Comparison of ENCODE assay signal across 16 cellular contexts in genomic region chr15:36645106-36645505, GRCh38.
DNase-seq lines count a peak whose midpoint lies in the region; ATAC-seq, FAIRE-seq and TF ChIP-seq lines count a peak whose summit lies in the region.
"Had no signal": no experiment of that assay in that cellular context is flagged by ENCODE, and none has a peak within 500 bp of the region (broad histone marks: within the 10 kb centered on the region; RNA-seq: fewer than 3 reads in every experiment).

No MANE protein-coding gene starts in this region.

- H3K9ac ChIP-seq in endothelial cell of umbilical vein (replicated peaks; ENCODE audit: extremely low read depth, insufficient read depth, low read length) = no peak overlapping the region

- intact Hi-C loops in endothelial cell of umbilical vein (cut with micrococcal nuclease) (loop anchor here (1.0 to 10.0 kb wide), 3 partner anchors 238 to 1126 kb away; partner anchors contain the start of gene MEIS2), CD14-positive monocyte (cut with micrococcal nuclease) (no loop called here)

- TF ChIP-seq CTCF in endothelial cell of umbilical vein (IDR thresholded peaks at IDR 0.05; ENCODE audit: extremely low read depth in 1 of 2, insufficient read depth in 1 of 2, low read depth in 1 of 2, low read length in 2 of 2) (no peak), neural crest cell (conservative IDR thresholded peaks at IDR 0.05) (peak; percentile 49), CD14-positive monocyte (IDR thresholded peaks at IDR 0.05) (no peak)

- H3K4me1 Mint-ChIP-seq in neural crest cell (peaks cover 12% of the 10 kb centered on the region), CD14-positive monocyte (no peaks in the 10 kb centered on the region)
- H3K4me1 Mint-ChIP-seq: activated B cell treated with CpG ODN at 0.5 μM for 24 hours; central memory CD8-positive, alpha-beta T cell had no signal

- H3K27ac Mint-ChIP-seq in neural crest cell (ENCODE audit: unreplicated experiment) (no peak overlapping the region), CD14-positive monocyte (no peak overlapping the region)
- H3K27ac Mint-ChIP-seq: activated B cell treated with CpG ODN at 0.5 μM for 24 hours; activated naive CD4-positive, alpha-beta T cell treated with anti-CD3 and anti-CD28 coated beads, Interleukin-2, amount 50 U/mL, for 72 hours had no signal

- no peak for ATAC-seq in GM21526 (IDR thresholded peaks at IDR 0.05; ENCODE audit: low FRiP score, unreplicated experiment)
- ATAC-seq: activated naive CD4-positive, alpha-beta T cell treated with anti-CD3 and anti-CD28 coated beads, Interleukin-2, amount 50 U/mL, for 72 hours had no signal

- no peak overlapping the region for H3K27ac ChIP-seq in endothelial cell of umbilical vein (ENCODE audit: insufficient read depth, low read depth, low read length)
- H3K27ac ChIP-seq: epithelial cell of prostate, skin epidermis had no signal

- dilution Hi-C loops in endothelial cell of umbilical vein (cut with MboI; ENCODE audit: extremely low pct_ligation_motif_present, low sequenced_read_pairs) = no loop called here

- H3K79me2 ChIP-seq in endothelial cell of umbilical vein (ENCODE audit: control insufficient read depth, insufficient read depth, low read length) = no peaks in the 10 kb centered on the region

- DNase-seq in NCI-H1417 (lab: John Stamatoyannopoulos, UW) (peak in 2 of 3 experiments; percentile 56 to 77), NCI-H1417 treated with DMSO at 0.1 percent for 48 hours (lab: John Stamatoyannopoulos, UW) (no peak), MV-4-11 (lab: John Stamatoyannopoulos, UW) (peak; percentile 19), endothelial cell of umbilical vein (ENCODE audit: low read depth, low spot score) (peak; percentile 29), neural crest cell (ENCODE audit: low read depth, low spot score) (no peak), hypothalamus (lab: John Stamatoyannopoulos, UW) (no peak), CD14-positive monocyte (ENCODE audit: low spot score) (no peak)
- DNase-seq: activated B cell treated with CpG ODN at 0.5 μM for 24 hours; activated CD8-positive, alpha-beta memory T cell treated with anti-CD3 and anti-CD28 coated beads, Interleukin-2, amount 50 U/mL, for 4 hours; mammary epithelial cell; SW 1271 had no signal

- H2AFZ ChIP-seq in endothelial cell of umbilical vein (ENCODE audit: low read depth, low read length) = no peak overlapping the region

- H3K9me1 ChIP-seq in endothelial cell of umbilical vein (replicated peaks; ENCODE audit: control insufficient read depth, extremely low read depth, insufficient read depth, low read length) = no peaks in the 10 kb centered on the region

- H3K4me1 ChIP-seq in endothelial cell of umbilical vein (ENCODE audit: control insufficient read depth, extremely low read depth, insufficient read depth, low read length) = no peaks in the 10 kb centered on the region

- no peaks in the 10 kb centered on the region for H3K27me3 ChIP-seq in endothelial cell of umbilical vein (ENCODE audit: control insufficient read depth in 2 of 2, insufficient read depth in 2 of 2, low read length in 2 of 2)

- CTCF ChIA-PET in endothelial cell of umbilical vein (lab: Charles Lee) = no interaction called here

- no peak overlapping the region for H3K4me2 ChIP-seq in endothelial cell of umbilical vein (ENCODE audit: insufficient read depth, low read length)

- H3K36me3 Mint-ChIP-seq in neural crest cell (ENCODE audit: low read depth) (no peaks in the 10 kb centered on the region), CD14-positive monocyte (no peaks in the 10 kb centered on the region)
- H3K36me3 Mint-ChIP-seq: activated naive CD4-positive, alpha-beta T cell treated with anti-CD3 and anti-CD28 coated beads, Interleukin-2, amount 50 U/mL, for 72 hours had no signal

- no peak for TF ChIP-seq POLR2A in endothelial cell of umbilical vein (IDR thresholded peaks at IDR 0.05; ENCODE audit: low read depth, low read length)

- H3K36me3 ChIP-seq in endothelial cell of umbilical vein (ENCODE audit: control insufficient read depth in 2 of 2, extremely low read depth in 1 of 2, insufficient read depth in 2 of 2, low read length in 2 of 2) = no peaks in the 10 kb centered on the region

- H3K9me3 Mint-ChIP-seq in neural crest cell = peaks cover 3% of the 10 kb centered on the region
- peaks cover 0 to 10% (median 3%) of the 10 kb centered on the region in 7 donors for H3K9me3 Mint-ChIP-seq in CD14-positive monocyte
- H3K9me3 Mint-ChIP-seq: activated B cell treated with CpG ODN at 0.5 μM for 24 hours; activated naive CD4-positive, alpha-beta T cell treated with anti-CD3 and anti-CD28 coated beads, Interleukin-2, amount 50 U/mL, for 72 hours; central memory CD8-positive, alpha-beta T cell had no signal

- no peaks in the 10 kb centered on the region for H3K9me3 ChIP-seq in endothelial cell of umbilical vein (replicated peaks; ENCODE audit: control insufficient read depth, insufficient read depth, low read length)

- H3K27me3 Mint-ChIP-seq in neural crest cell (ENCODE audit: low read depth) (no peaks in the 10 kb centered on the region), CD14-positive monocyte (ENCODE audit: low read depth in 3 of 3) (no peaks in the 10 kb centered on the region)
- H3K27me3 Mint-ChIP-seq: activated B cell treated with CpG ODN at 0.5 μM for 24 hours; central memory CD8-positive, alpha-beta T cell had no signal

- H3K4me3 Mint-ChIP-seq in neural crest cell (no peak overlapping the region), CD14-positive monocyte (no peak overlapping the region)
- H3K4me3 Mint-ChIP-seq: activated B cell treated with CpG ODN at 0.5 μM for 24 hours; central memory CD8-positive, alpha-beta T cell had no signal

- no peak for FAIRE-seq in endothelial cell of umbilical vein (lab: Jason Lieb, UNC)

- no peak overlapping the region for H3K4me3 ChIP-seq in endothelial cell of umbilical vein (replicated peaks in 1 of 3; ENCODE audit: insufficient read depth in 1 of 3, low read depth in 1 of 3, low read length in 3 of 3)
- H3K4me3 ChIP-seq: skin epidermis had no signal

- no TSS peak for BruUV-seq in endothelial cell of umbilical vein (replicated peaks; lab: Mats Ljungman, UMichigan)

- POLR2A ChIA-PET in endothelial cell of umbilical vein (lab: Charles Lee) = no interaction called here

- H4K20me1 ChIP-seq in endothelial cell of umbilical vein (replicated peaks; ENCODE audit: control insufficient read depth, extremely low read depth, insufficient read depth, low read length) = no peaks in the 10 kb centered on the region

TF ChIP-seq in endothelial cell of umbilical vein, 7 proteins besides CTCF, POLR2A, EP300 and RAD21:
- TF ChIP-seq JUN (IDR thresholded peaks at IDR 0.05; ENCODE audit: borderline replicate concordance, insufficient read depth, insufficient read length, low read depth) = no peak
- TF ChIP-seq EZH2 (IDR thresholded peaks at IDR 0.05; ENCODE audit: borderline replicate concordance, low read depth, low read length, severe bottlenecking) = no peak
- TF ChIP-seq, protein P1, sequence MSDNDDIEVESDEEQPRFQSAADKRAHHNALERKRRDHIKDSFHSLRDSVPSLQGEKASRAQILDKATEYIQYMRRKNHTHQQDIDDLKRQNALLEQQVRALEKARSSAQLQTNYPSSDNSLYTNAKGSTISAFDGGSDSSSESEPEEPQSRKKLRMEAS (IDR thresholded peaks at IDR 0.05; ENCODE audit: insufficient read depth, insufficient read length) = no peak
- TF ChIP-seq POLR2AphosphoS5 (IDR thresholded peaks at IDR 0.05; ENCODE audit: insufficient read depth, low read depth, low read length) = no peak
- TF ChIP-seq FOS (IDR thresholded peaks at IDR 0.05; ENCODE audit: borderline replicate concordance, insufficient read depth, low read length) = no peak

Comparison
In these comparisons a context has a peak if more than half of its experiments do, and no peak if none do; other contexts are left out.
1. DNase-seq: peak in NCI-H1417 (2 of 3), MV-4-11 (single experiment) and endothelial cell of umbilical vein (single experiment); none in NCI-H1417 treated with DMSO at 0.1 percent for 48 hours (single experiment), neural crest cell (single experiment), hypothalamus (0 of 51) and CD14-positive monocyte (single experiment).